ENCODE assay signal across 21 cellular contexts in the genomic region with DNA sequence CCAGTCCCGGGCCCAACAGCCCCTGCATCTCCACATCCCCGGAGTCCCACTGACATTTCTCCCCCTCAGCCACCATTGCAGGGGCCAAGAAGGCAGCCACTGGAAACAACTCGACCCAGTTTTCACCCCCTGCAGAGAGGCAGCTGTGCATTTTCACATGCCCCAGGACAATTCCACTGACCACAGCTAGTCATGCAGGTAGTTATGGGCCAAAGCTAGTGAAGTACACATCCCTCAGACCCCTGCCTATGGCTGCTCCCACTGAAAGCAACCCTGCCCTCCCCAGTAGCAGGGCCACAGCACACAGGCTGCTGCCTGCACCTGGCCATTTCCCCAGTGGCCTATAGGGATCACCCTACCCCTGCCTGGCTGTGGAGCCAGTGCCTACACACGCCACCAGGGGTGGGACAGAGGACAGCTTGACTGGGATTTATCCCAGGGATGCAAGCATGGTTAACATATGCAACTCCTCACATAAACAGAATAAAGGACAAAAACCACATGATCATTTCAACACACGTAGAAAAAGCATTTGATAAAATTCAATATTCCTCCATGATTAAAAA.
"Had no signal": no experiment of that assay in that cellular context is flagged by ENCODE, and none has a peak within 500 bp of the region (broad histone marks: within the 10 kb centered on the region; RNA-seq: fewer than 3 reads in every experiment).

No MANE protein-coding gene starts in this region.

- H3K36me3 Mint-ChIP-seq: memory B cell, natural killer cell had no signal

- ATAC-seq: activated CD4-positive, CD25-positive, alpha-beta regulatory T cell treated with anti-CD3 and anti-CD28 coated beads, Interleukin-2, amount 50 U/mL, for 24 hours; activated naive CD8-positive, alpha-beta T cell treated with anti-CD3 and anti-CD28 coated beads, Interleukin-2, amount 50 U/mL, for 24 hours; left ventricle myocardium superior; natural killer cell; stimulated activated naive B cell treated with anti-CD40 and anti-IgM and Interleukin-4, amounts not matched to agents 10 μg/mL and 1 μg/mL and 100 μg/mL, for 72 hours had no signal

- H3K9me3 Mint-ChIP-seq: activated naive CD8-positive, alpha-beta T cell treated with anti-CD3 and anti-CD28 coated beads, Interleukin-2, amount 50 U/mL, for 24 hours; dendritic cell treated with granulocyte-macrophage colony-stimulating factor and Interleukin-4, amounts not matched to agents 40 ng/mL and 50 ng/mL, for 4 days; memory B cell; natural killer cell; T-helper 2 cell treated with Interferon-gamma antibody and Interleukin-4, amounts not matched to agents 5 μg/mL and 100 μg/mL, for 36 hours had no signal

- H3K36me3 ChIP-seq: right atrium auricular region, transverse colon had no signal

- FAIRE-seq: kidney had no signal

- H3K27ac Mint-ChIP-seq: activated naive CD4-positive, alpha-beta T cell treated with anti-CD3 and anti-CD28 coated beads for 36 hours; activated naive CD8-positive, alpha-beta T cell treated with anti-CD3 and anti-CD28 coated beads, Interleukin-2, amount 50 U/mL, for 24 hours; dendritic cell treated with granulocyte-macrophage colony-stimulating factor and Interleukin-4, amounts not matched to agents 40 ng/mL and 50 ng/mL, for 4 days; memory B cell; natural killer cell; stimulated activated naive B cell treated with anti-CD40 and anti-IgM and Interleukin-4, amounts not matched to agents 10 μg/mL and 1 μg/mL and 100 μg/mL, for 72 hours; T-helper 2 cell treated with Interferon-gamma antibody and Interleukin-4, amounts not matched to agents 5 μg/mL and 100 μg/mL, for 36 hours had no signal

- H3K4me1 Mint-ChIP-seq: activated naive CD8-positive, alpha-beta T cell treated with anti-CD3 and anti-CD28 coated beads, Interleukin-2, amount 50 U/mL, for 24 hours; natural killer cell had no signal

- H3K4me3 Mint-ChIP-seq: activated naive CD4-positive, alpha-beta T cell treated with anti-CD3 and anti-CD28 coated beads for 36 hours; activated naive CD8-positive, alpha-beta T cell treated with anti-CD3 and anti-CD28 coated beads, Interleukin-2, amount 50 U/mL, for 24 hours; dendritic cell treated with granulocyte-macrophage colony-stimulating factor and Interleukin-4, amounts not matched to agents 40 ng/mL and 50 ng/mL, for 4 days; memory B cell; natural killer cell; stimulated activated naive B cell treated with anti-CD40 and anti-IgM and Interleukin-4, amounts not matched to agents 10 μg/mL and 1 μg/mL and 100 μg/mL, for 72 hours; T-helper 2 cell treated with Interferon-gamma antibody and Interleukin-4, amounts not matched to agents 5 μg/mL and 100 μg/mL, for 36 hours had no signal

- H3K4me1 ChIP-seq: right atrium auricular region, transverse colon had no signal

- H3K9me3 ChIP-seq: right atrium auricular region, transverse colon had no signal

- H3K27me3 ChIP-seq: right atrium auricular region, transverse colon had no signal

- DNase-seq: activated naive CD4-positive, alpha-beta T cell treated with anti-CD3 and anti-CD28 coated beads for 36 hours; activated naive CD8-positive, alpha-beta T cell treated with anti-CD3 and anti-CD28 coated beads, Interleukin-2, amount 50 U/mL, for 24 hours; activated T-cell treated with anti-CD3 and anti-CD28 coated beads for 4 hours; aorta; effector memory CD4-positive, alpha-beta T cell; foreskin melanocyte; kidney; left ventricle myocardium superior; natural killer cell; nucleus accumbens; posterior cingulate gyrus; stimulated activated CD4-positive, alpha-beta T cell treated with anti-CD3 and anti-CD28 coated beads, Interleukin-15, amount 100 ng/mL, for 24 hours; stimulated activated CD4-positive, alpha-beta T cell treated with anti-CD3 and anti-CD28 coated beads, Interleukin-4, amount 100 ng/mL, for 1 hour; stimulated activated naive B cell treated with anti-CD40 and anti-IgM and Interleukin-4, amounts not matched to agents 10 μg/mL and 1 μg/mL and 100 μg/mL, for 72 hours; transverse colon had no signal

- H3K4me3 ChIP-seq: right atrium auricular region, skin epidermis, transverse colon had no signal

- H3K27ac ChIP-seq: right atrium auricular region, skin epidermis, transverse colon had no signal
